Comparison of ENCODE assay signal across 11 cellular contexts in the genomic region with DNA sequence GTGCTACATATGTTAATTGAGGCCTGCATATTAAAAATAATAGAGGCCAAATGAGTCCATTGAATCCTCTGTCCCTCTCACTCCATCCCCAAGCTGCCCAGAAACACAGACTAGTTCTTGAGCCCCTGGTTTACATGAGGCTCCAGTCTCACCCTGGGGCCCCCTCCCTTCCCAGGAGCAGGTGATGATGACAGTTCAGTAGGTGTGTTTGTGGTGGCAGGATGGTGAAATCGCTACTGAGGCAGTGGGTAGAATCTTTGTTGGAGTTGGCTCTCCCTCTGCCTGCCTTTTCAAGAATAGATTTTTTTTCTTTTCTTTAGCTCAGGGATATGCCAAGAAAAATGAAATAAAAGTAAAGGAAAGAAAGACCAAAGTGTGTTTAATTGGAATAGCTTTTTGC.
A peak's percentile ranks its signal among the peaks of the same experiment; 100 is the strongest.
DNase-seq lines count a peak whose midpoint lies in the region; TF ChIP-seq lines count a peak whose summit lies in the region.
"Had no signal": no experiment of that assay in that cellular context is flagged by ENCODE, and none has a peak within 500 bp of the region (broad histone marks: within the 10 kb centered on the region; RNA-seq: fewer than 3 reads in every experiment).

No MANE protein-coding gene starts in this region.

- 88% methylated on average over 1 of the region's 1 CpG for WGBS in esophagus muscularis mucosa

- H3K36me3 ChIP-seq in esophagus muscularis mucosa, result no peaks in the 10 kb centered on the region
- H3K36me3 ChIP-seq: BLaER1 treated with 17β-estradiol and CSF1 and Interleukin-3, amounts not matched to agents 10 nM and 100 nM had no signal

- H3K4me3 ChIP-seq in esophagus muscularis mucosa, result no peak overlapping the region
- H3K4me3 ChIP-seq: BLaER1 treated with 17β-estradiol and CSF1 and Interleukin-3, amounts not matched to agents 10 nM and 100 nM had no signal

- no peaks in the 10 kb centered on the region for H3K9me3 ChIP-seq in esophagus muscularis mucosa
- H3K9me3 ChIP-seq: BLaER1 treated with 17β-estradiol and CSF1 and Interleukin-3, amounts not matched to agents 10 nM and 100 nM had no signal

- TF ChIP-seq EP300 in esophagus muscularis mucosa (IDR thresholded peaks at IDR 0.05), result no peak

- no peak for TF ChIP-seq POLR2A in esophagus muscularis mucosa (IDR thresholded peaks at IDR 0.05; ENCODE audit: low read depth)

- H3K27me3 ChIP-seq in esophagus muscularis mucosa, result no peaks in the 10 kb centered on the region
- H3K27me3 ChIP-seq: BLaER1 treated with 17β-estradiol and CSF1 and Interleukin-3, amounts not matched to agents 10 nM and 100 nM had no signal

- intact Hi-C loops in esophagus muscularis mucosa (cut with DNase I), result no loop called here

- peak; percentile 19 for DNase-seq in NCI-H1436 treated with DMSO at 0.1 percent for 48 hours (lab: John Stamatoyannopoulos, UW)
- DNase-seq in NCI-H1436 (lab: John Stamatoyannopoulos, UW), result no peak
- DNase-seq in COR-L47 (lab: John Stamatoyannopoulos, UW), result peak; percentile 26
- peak; percentile 52 for DNase-seq in NCI-H146 treated with DMSO at 0.1 percent for 48 hours (lab: John Stamatoyannopoulos, UW; ENCODE audit: unreplicated experiment)
- peak; percentile 70 for DNase-seq in esophagus muscularis mucosa (ENCODE audit: extremely low spot score)
- no peak for DNase-seq in NCI-H748 treated with DMSO at 0.1 percent for 48 hours (lab: John Stamatoyannopoulos, UW)
- DNase-seq in GM20000 (ENCODE audit: low spot score), result no peak
- DNase-seq: CD4-positive, CD25-positive, alpha-beta regulatory T cell; GF-D8; HCEC 1CT had no signal

- H3K4me1 ChIP-seq in esophagus muscularis mucosa, result no peaks in the 10 kb centered on the region

- H3K27ac ChIP-seq in esophagus muscularis mucosa (replicated peaks in 1 of 4), result no peak overlapping the region
- H3K27ac ChIP-seq: BLaER1 treated with 17β-estradiol and CSF1 and Interleukin-3, amounts not matched to agents 10 nM and 100 nM had no signal

- TF ChIP-seq CTCF in esophagus muscularis mucosa (IDR thresholded peaks at IDR 0.05), result no peak
- TF ChIP-seq CTCF in GM20000 (IDR thresholded peaks at IDR 0.05; ENCODE audit: extremely low read depth, missing control alignments), result no peak

Comparison
In these comparisons a context has a peak if more than half of its experiments do, and no peak if none do; other contexts are left out.
1. DNase-seq: peak in NCI-H1436 treated with DMSO at 0.1 percent for 48 hours (single experiment), COR-L47 (single experiment), NCI-H146 treated with DMSO at 0.1 percent for 48 hours (single experiment) and esophagus muscularis mucosa (single experiment); none in NCI-H1436 (single experiment), NCI-H748 treated with DMSO at 0.1 percent for 48 hours (single experiment) and GM20000 (single experiment).